Comparison of ENCODE assay signal across 21 cellular contexts in genomic region chr21:42862123-42862475, GRCh38.
"Had no signal": no experiment of that assay in that cellular context is flagged by ENCODE, and none has a peak within 500 bp of the region (broad histone marks: within the 10 kb centered on the region; RNA-seq: fewer than 3 reads in every experiment).

No MANE protein-coding gene starts in this region.

- H3K27ac ChIP-seq: KMS-11, Peyer's patch, SJCRH30 had no signal

- H3K27me3 ChIP-seq: Peyer's patch, SJCRH30 had no signal

- DNase-seq: IMR-90; Kasumi-1; MM.1S; NCI-H1092 treated with DMSO at 0.1 percent for 48 hours; NCI-H1436; NCI-H187; NCI-H2171; NCI-H226; NCI-H446; NCI-H510A; NCI-H524 treated with DMSO at 0.1 percent for 48 hours; NCI-H774; NK-92 treated with Interleukin-12 subunit alpha and Interleukin-12 subunit beta, amount 100 ng/mL, for 24 hours; PC-3; Peyer's patch; SHP77 treated with DMSO at 0.1 percent for 48 hours; SJCRH30 had no signal

- ATAC-seq: Right ventricle myocardium inferior, SK-N-SH treated with all-trans-retinoic acid at 6 μM for 48 hours had no signal

- H3K4me1 ChIP-seq: Peyer's patch had no signal

- FAIRE-seq: HepG2 had no signal

- H3K4me3 ChIP-seq: Peyer's patch, SJCRH30 had no signal

- H3K9me3 ChIP-seq: Peyer's patch, SJCRH30 had no signal

- H3K9ac ChIP-seq: KMS-11 had no signal

- H3K4me2 ChIP-seq: KMS-11 had no signal
